In genomic region chr20:13355386-13355785, GRCh38 we compare ENCODE assay signal across 23 cellular contexts.
DNase-seq lines count a peak whose midpoint lies in the region; ATAC-seq and TF ChIP-seq lines count a peak whose summit lies in the region.
"Had no signal": no experiment of that assay in that cellular context is flagged by ENCODE, and none has a peak within 500 bp of the region (broad histone marks: within the 10 kb centered on the region; RNA-seq: fewer than 3 reads in every experiment).

No MANE protein-coding gene starts in this region.

- no peak for TF ChIP-seq POLR2A in esophagus muscularis mucosa (IDR thresholded peaks at IDR 0.05; ENCODE audit: low read depth)
- no peak for TF ChIP-seq POLR2A in upper lobe of left lung (IDR thresholded peaks at IDR 0.05)

- no peaks in the 10 kb centered on the region for H3K9me3 ChIP-seq in esophagus muscularis mucosa
- H3K9me3 ChIP-seq in lung (ENCODE audit: control insufficient read depth in 2 of 2, insufficient read depth in 1 of 2, low read length in 1 of 2), result no peaks in the 10 kb centered on the region
- H3K9me3 ChIP-seq in upper lobe of left lung, result no peaks in the 10 kb centered on the region
- H3K9me3 ChIP-seq: BLaER1, HAP-1, SK-N-SH had no signal

- 40% methylated on average over 3 of the region's 3 CpGs for WGBS in esophagus muscularis mucosa
- WGBS in lung, 2 donors, result 57 to 73% methylated on average over 3 of the region's 3 CpGs
- WGBS in upper lobe of left lung, 2 donors, result 44 to 68% methylated on average over 3 of the region's 3 CpGs

- H3K4me3 ChIP-seq in esophagus muscularis mucosa, result no peak overlapping the region
- no peak overlapping the region for H3K4me3 ChIP-seq in lung
- H3K4me3 ChIP-seq in upper lobe of left lung, result no peak overlapping the region
- H3K4me3 ChIP-seq: BLaER1, dorsolateral prefrontal cortex, HAP-1, K562, skin epidermis had no signal

- H3K27ac ChIP-seq in esophagus muscularis mucosa (replicated peaks in 1 of 4) (peak overlapping the region; percentile 40 to 59 (median 49)), lung (ENCODE audit: low read depth in 1 of 2, low read length in 1 of 2) (no peak overlapping the region), upper lobe of left lung (peak overlapping the region in 1 of 4 donors; percentile 36)
- H3K27ac ChIP-seq: BLaER1, dorsolateral prefrontal cortex had no signal

- intact Hi-C loops in esophagus muscularis mucosa (cut with DNase I), result no loop called here

- DNase-seq in NCI-H226 (peak; percentile 28), esophagus muscularis mucosa (ENCODE audit: extremely low spot score) (no peak), lung (ENCODE audit: low spot score) (peak; percentile 42), upper lobe of left lung (peak in 1 of 2 donors; percentile 74), SK-N-DZ (ENCODE audit: low spot score) (no peak)
- DNase-seq in activated effector memory CD4-positive, alpha-beta T cell treated with Interleukin-2 at 50 U/mL for 16 hours, result no peak
- DNase-seq in activated CD8-positive, alpha-beta memory T cell treated with anti-CD3 and anti-CD28 coated beads, Interleukin-2, amount 50 U/mL, for 48 hours, result no peak
- DNase-seq: activated CD8-positive, alpha-beta T cell treated with anti-CD3 and anti-CD28 coated beads for 36 hours; activated naive CD8-positive, alpha-beta T cell treated with anti-CD3 and anti-CD28 coated beads, Interleukin-2, amount 10 ng/mL, durations not matched to agents 7 days and 5 days; COR-L47; DMS53; dorsolateral prefrontal cortex; kidney glomerular epithelial cell; naive B cell; NCI-H1105; NCI-H2029; NCI-H345; NCI-H774; SK-N-SH had no signal

- H3K27me3 ChIP-seq in esophagus muscularis mucosa (no peaks in the 10 kb centered on the region), lung (ENCODE audit: control insufficient read depth, insufficient read depth) (no peaks in the 10 kb centered on the region), upper lobe of left lung (no peaks in the 10 kb centered on the region)
- H3K27me3 ChIP-seq: BLaER1, dorsolateral prefrontal cortex had no signal

- peak; percentile 34 for ATAC-seq in lung (ENCODE audit: insufficient read depth, low FRiP score)
- peak; percentile 39 to 84 for ATAC-seq in upper lobe of left lung (ENCODE audit: low FRiP score in 2 of 2)
- ATAC-seq: activated CD8-positive, alpha-beta T cell treated with anti-CD3 and anti-CD28 coated beads for 36 hours; K562 had no signal

- TF ChIP-seq EP300 in esophagus muscularis mucosa (IDR thresholded peaks at IDR 0.05), result no peak
- TF ChIP-seq EP300 in upper lobe of left lung (IDR thresholded peaks at IDR 0.05), result peak in 2 of 4 donors; percentile 11 to 38

- peaks cover 0 to 25% (median 14%) of the 10 kb centered on the region in 4 donors for H3K4me1 ChIP-seq in esophagus muscularis mucosa
- no peaks in the 10 kb centered on the region for H3K4me1 ChIP-seq in lung (ENCODE audit: control insufficient read depth in 2 of 2, insufficient read depth in 2 of 2, low read length in 2 of 2)
- peaks cover 0 to 4% (median 0%) of the 10 kb centered on the region in 4 donors for H3K4me1 ChIP-seq in upper lobe of left lung
- H3K4me1 ChIP-seq: BLaER1 had no signal

- no peaks in the 10 kb centered on the region for H3K36me3 ChIP-seq in esophagus muscularis mucosa
- no peaks in the 10 kb centered on the region for H3K36me3 ChIP-seq in lung (ENCODE audit: control insufficient read depth in 2 of 2, insufficient read depth in 2 of 2, low read length in 2 of 2)
- no peaks in the 10 kb centered on the region for H3K36me3 ChIP-seq in upper lobe of left lung
- H3K36me3 ChIP-seq: BLaER1, HAP-1 had no signal

- TF ChIP-seq CTCF in esophagus muscularis mucosa (IDR thresholded peaks at IDR 0.05) (no peak), lung (IDR thresholded peaks at IDR 0.05; ENCODE audit: control extremely low read depth, extremely low read depth) (no peak), upper lobe of left lung (IDR thresholded peaks at IDR 0.05) (no peak)

Comparison
In these comparisons a context has a peak if more than half of its experiments do, and no peak if none do; other contexts are left out.
1. DNase-seq: peak in NCI-H226 (single experiment) and lung (single experiment); none in esophagus muscularis mucosa (single experiment), activated effector memory CD4-positive, alpha-beta T cell treated with Interleukin-2 at 50 U/mL for 16 hours (single experiment), activated CD8-positive, alpha-beta memory T cell treated with anti-CD3 and anti-CD28 coated beads, Interleukin-2, amount 50 U/mL, for 48 hours (single experiment) and SK-N-DZ (single experiment).
2. H3K27ac ChIP-seq: peak in esophagus muscularis mucosa (4 of 4); none in lung (0 of 2).